ENCODE assay signal across 19 cellular contexts in genomic region chr13:51922771-51923480, GRCh38.
A peak's percentile ranks its signal among the peaks of the same experiment; 100 is the strongest.
DNase-seq lines count a peak whose midpoint lies in the region; ATAC-seq, FAIRE-seq and TF ChIP-seq lines count a peak whose summit lies in the region.
"Had no signal": no experiment of that assay in that cellular context is flagged by ENCODE, and none has a peak within 500 bp of the region (broad histone marks: within the 10 kb centered on the region; RNA-seq: fewer than 3 reads in every experiment).

No MANE protein-coding gene starts in this region.

- H3K9me3 Mint-ChIP-seq in H9, result no peaks in the 10 kb centered on the region
- H3K9me3 Mint-ChIP-seq: CD8-positive, alpha-beta memory T cell; HFFc6; IgD-negative memory B cell had no signal

- H4K8ac ChIP-seq in H9 (replicated peaks; ENCODE audit: insufficient read length, low read depth, low read length), result no peak overlapping the region

- no TSS peak for BruUV-seq in K562 (replicated peaks; lab: Mats Ljungman, UMichigan)

- in situ Hi-C loops in K562 (cut with MboI), result no loop called here

- no peak overlapping the region for H2BK15ac ChIP-seq in H9 (ENCODE audit: low read depth, low read length)

- H3K79me1 ChIP-seq in H9 (ENCODE audit: insufficient read depth, low read depth, low read length, poor library complexity, severe bottlenecking), result no peaks in the 10 kb centered on the region

- intact Hi-C loops in K562 (cut with micrococcal nuclease), result loop anchor here (1.0 kb wide), 1 partner anchor 27 kb away; no protein-coding TSS in a partner anchor
- intact Hi-C loops in posterior vena cava (cut with DNase I), result no loop called here
- intact Hi-C loops in left cardiac atrium (cut with DNase I), result no loop called here
- intact Hi-C loops in Right ventricle myocardium superior (cut with DNase I), result no loop called here

- H4K91ac ChIP-seq in H9 (ENCODE audit: insufficient read length, low read depth, low read length), result no peak overlapping the region

- POLR2A ChIA-PET in K562 (lab: Yijun Ruan, JAX), result interaction anchor here (0.6 to 0.9 kb wide), 2 partner anchors 27 to 251 kb away, joined by 3 read pairs; no protein-coding TSS in a partner anchor

- no peak overlapping the region for H2BK5ac ChIP-seq in H9 (ENCODE audit: insufficient read length, low read length)

- H3K4me1 Mint-ChIP-seq in H9, result peaks cover 0 to 6% of the 10 kb centered on the region in 2 experiments; a peak in 1 of 4 replicates

- H3K36me3 Mint-ChIP-seq in H9 (ENCODE audit: insufficient read depth in 1 of 3, low read depth in 3 of 3), result no peaks in the 10 kb centered on the region
- H3K36me3 Mint-ChIP-seq: CD8-positive, alpha-beta memory T cell; IgD-negative memory B cell had no signal

- H3K9me1 ChIP-seq in K562 (ENCODE audit: control insufficient read depth, insufficient read depth, low read length), result peaks cover 3% of the 10 kb centered on the region

- no peak overlapping the region for H3K4me3 Mint-ChIP-seq in H9
- H3K4me3 Mint-ChIP-seq: CD8-positive, alpha-beta memory T cell; HFFc6 had no signal

- H4K20me1 ChIP-seq in H9 (ENCODE audit: control insufficient read depth, insufficient read depth, insufficient read length) (no peaks in the 10 kb centered on the region), K562 (replicated peaks; ENCODE audit: control insufficient read depth, insufficient read depth, low read length) (no peaks in the 10 kb centered on the region)

- H3K27ac ChIP-seq in H9 (ENCODE audit: insufficient read length, low read depth, low read length) (no peak overlapping the region), K562 (ENCODE audit: extremely low read depth, low read depth, low read length) (peak overlapping the region; percentile 70)

- no peak overlapping the region for H3K56ac ChIP-seq in H9 (ENCODE audit: insufficient read length, low read depth, low read length)

- H3K79me2 ChIP-seq in H9 (ENCODE audit: insufficient read depth, low read length) (no peaks in the 10 kb centered on the region), K562 (ENCODE audit: control insufficient read depth, insufficient read depth, low read length) (no peaks in the 10 kb centered on the region)

- H3K23ac ChIP-seq in H9 (ENCODE audit: insufficient read length, low read depth, low read length), result no peak overlapping the region

- H3T11ph ChIP-seq in H9 (ENCODE audit: low read length), result no peak overlapping the region

- no peak for TF ChIP-seq POLR2A in K562 (conservative IDR thresholded peaks at IDR 0.05)

- no peak overlapping the region for H2BK12ac ChIP-seq in H9 (ENCODE audit: insufficient read length, low read depth, low read length)

- H3K14ac ChIP-seq in H9 (ENCODE audit: insufficient read depth, low read length), result no peak overlapping the region

- no peak for TF ChIP-seq RAD21 in K562 (CRISPR knock-in tag; conservative IDR thresholded peaks at IDR 0.05 in 1 of 2, IDR thresholded peaks at IDR 0.05 in 1 of 2)

- H2BK20ac ChIP-seq in H9 (ENCODE audit: low read depth, low read length, poor library complexity, severe bottlenecking), result no peak overlapping the region

- H3K9me3 ChIP-seq in H9 (ENCODE audit: control insufficient read depth, low read depth, low read length), result no peaks in the 10 kb centered on the region
- no peaks in the 10 kb centered on the region; the same call in 1 of the 2 replicates for H3K9me3 ChIP-seq in K562 (replicated peaks; ENCODE audit: control insufficient read depth, insufficient read depth, low read depth, low read length)
- H3K9me3 ChIP-seq: BE2C, Caco-2, HAP-1 had no signal

- H3K27me3 Mint-ChIP-seq in H9 (ENCODE audit: low read depth), result no peaks in the 10 kb centered on the region

- H3K27ac Mint-ChIP-seq in H9, result no peak overlapping the region
- H3K27ac Mint-ChIP-seq: HFFc6, IgD-negative memory B cell had no signal

- H3K27me3 ChIP-seq in H9 (ENCODE audit: insufficient read depth, low read length), result no peaks in the 10 kb centered on the region
- no peaks in the 10 kb centered on the region for H3K27me3 ChIP-seq in K562 (ENCODE audit: control insufficient read depth in 2 of 2, insufficient read depth in 2 of 2, low read length in 2 of 2)
- H3K27me3 ChIP-seq: BE2C had no signal

- H3K9ac ChIP-seq in H9 (ENCODE audit: extremely low read depth, insufficient read length, low read length), result no peak overlapping the region
- H3K9ac ChIP-seq in K562 (ENCODE audit: insufficient read depth in 1 of 2, low read depth in 2 of 2, low read length in 2 of 2), result peak overlapping the region; percentile 40 to 77; a peak in 2 of 4 replicates

- no peak overlapping the region for H2AFZ ChIP-seq in H9 (ENCODE audit: low read length)
- H2AFZ ChIP-seq in K562 (ENCODE audit: low read depth, low read length), result no peak overlapping the region

- H3K4me1 ChIP-seq in H9 (ENCODE audit: insufficient read depth, low read length), result no peaks in the 10 kb centered on the region
- peaks cover 58 to 63% of the 10 kb centered on the region in 2 experiments for H3K4me1 ChIP-seq in K562 (replicated peaks in 1 of 2; ENCODE audit: control insufficient read depth in 2 of 2, insufficient read depth in 2 of 2, low read length in 2 of 2)
- H3K4me1 ChIP-seq: BE2C, Caco-2, HAP-1 had no signal

- no peaks in the 10 kb centered on the region for H3K23me2 ChIP-seq in H9 (ENCODE audit: insufficient read length, low read depth, low read length, poor library complexity, severe bottlenecking)

- no peak overlapping the region for H2AK5ac ChIP-seq in H9 (ENCODE audit: insufficient read length, low read length)

- H3K36me3 ChIP-seq in K562 (ENCODE audit: control insufficient read depth, insufficient read depth, low read length), result peaks cover 7% of the 10 kb centered on the region; the same call in 1 of the 3 replicates
- H3K36me3 ChIP-seq: BE2C, HAP-1 had no signal

- H3K4ac ChIP-seq in H9 (ENCODE audit: low read depth, low read length), result no peak overlapping the region

- TF ChIP-seq CTCF in H9 (conservative IDR thresholded peaks at IDR 0.05) (no peak), K562 (IDR thresholded peaks at IDR 0.05 in 2 of 3, conservative IDR thresholded peaks at IDR 0.05 in 1 of 3; ENCODE audit: insufficient read depth in 2 of 3, low read depth in 1 of 3, low read length in 3 of 3) (no peak)

- no peak for TF ChIP-seq EP300 in K562 (IDR thresholded peaks at IDR 0.05; ENCODE audit: low read length)

- no peak for ATAC-seq in K562
- no peak for ATAC-seq in left cardiac atrium
- ATAC-seq in Right ventricle myocardium superior (ENCODE audit: poor library complexity), result no peak

- no peak overlapping the region for H3K4me3 ChIP-seq in K562
- H3K4me3 ChIP-seq: HAP-1 had no signal

- no peak overlapping the region for H3K18ac ChIP-seq in H9 (ENCODE audit: insufficient read length, low read depth, low read length)

- CTCF ChIA-PET in K562 (lab: Yijun Ruan, JAX; ENCODE audit: low intra/inter-chr PET ratio), result no interaction called here

- peak; percentile 32 for DNase-seq in activated CD8-positive, alpha-beta memory T cell treated with anti-CD3 and anti-CD28 coated beads, Interleukin-2, amount 50 U/mL, for 48 hours
- no peak for DNase-seq in activated CD8-positive, alpha-beta memory T cell treated with anti-CD3 and anti-CD28 coated beads, Interleukin-2, amount 50 U/mL, for 4 hours
- DNase-seq in H9, result peak; percentile 15
- DNase-seq in K562 (ENCODE audit: extremely low read depth in 1 of 4, low spot score in 3 of 4), result no peak
- DNase-seq in posterior vena cava (ENCODE audit: low spot score), result peak; percentile 44
- DNase-seq in activated CD4-positive, alpha-beta T cell treated with anti-CD3 and anti-CD28 coated beads, Interleukin-2, amount 50 U/mL, for 48 hours, result no peak
- DNase-seq in left cardiac atrium, result no peak
- DNase-seq in Right ventricle myocardium superior, result no peak
- DNase-seq: BE2C; CD8-positive, alpha-beta memory T cell; DND-41; GDM1; GOT3; HFFc6 had no signal

- whole genome bisulfite sequencing in H9 (ENCODE audit: extremely low coverage, insufficient read length, low lambda C conversion rate), result no CpG with 5 or more reads among the region's 10 CpGs
- 69% methylated on average over 9 of the region's 10 CpGs for WGBS in K562 (ENCODE audit: insufficient coverage, low coverage, missing lambda C conversion rate)

- H3K4me2 ChIP-seq in H9 (ENCODE audit: insufficient read depth, insufficient read length, low read length), result no peak overlapping the region
- H3K4me2 ChIP-seq in K562 (ENCODE audit: insufficient read depth, low read length), result peak overlapping the region; percentile 25; the same call in 1 of the 2 replicates

- no peak overlapping the region for H2BK120ac ChIP-seq in H9 (ENCODE audit: low read depth, low read length, poor library complexity, severe bottlenecking)

- no peak overlapping the region for H4K5ac ChIP-seq in H9 (ENCODE audit: insufficient read length, low read depth, low read length)

- no peak for FAIRE-seq in K562 (lab: Jason Lieb, UNC)
- FAIRE-seq: A204.1, GM12892 had no signal

TF ChIP-seq in K562, 482 proteins besides CTCF, POLR2A, EP300 and RAD21:
- TF ChIP-seq RCOR1 (IDR thresholded peaks at IDR 0.05; ENCODE audit: borderline replicate concordance in 1 of 2, low read depth in 2 of 2, low read length in 2 of 2) (peak in 1 of 2 experiments; percentile 21; a peak in 1 of 4 replicates), ZNF232 (CRISPR knock-in tag; IDR thresholded peaks at IDR 0.05) (no peak)

Comparison
In these comparisons a context has a peak if more than half of its experiments do, and no peak if none do; other contexts are left out.
1. DNase-seq: peak in activated CD8-positive, alpha-beta memory T cell treated with anti-CD3 and anti-CD28 coated beads, Interleukin-2, amount 50 U/mL, for 48 hours (single experiment), H9 (single experiment) and posterior vena cava (single experiment); none in activated CD8-positive, alpha-beta memory T cell treated with anti-CD3 and anti-CD28 coated beads, Interleukin-2, amount 50 U/mL, for 4 hours (single experiment), K562 (0 of 4), activated CD4-positive, alpha-beta T cell treated with anti-CD3 and anti-CD28 coated beads, Interleukin-2, amount 50 U/mL, for 48 hours (0 of 2), left cardiac atrium (single experiment) and Right ventricle myocardium superior (single experiment).